Comparison of ENCODE assay signal across 8 cellular contexts in genomic region chr2:97268075-97268591, GRCh38.
DNase-seq lines count a peak whose midpoint lies in the region; ATAC-seq and TF ChIP-seq lines count a peak whose summit lies in the region.
"Not testable (repeated sequence)": the region's sequence is repeated elsewhere in the genome, so short reads cannot be mapped to it uniquely, and the experiment has no call there.

No MANE protein-coding gene starts in this region.

- in situ Hi-C loops in transverse colon (cut with MboI; ENCODE audit: low pct_ligation_motif_present in 1 of 4, low pct_unique_long_range_greater_than_20kb in 1 of 4, low sequenced_read_pairs in 3 of 4) = not testable (repeated sequence)

- not testable (repeated sequence) for TF ChIP-seq CTCF in glutamatergic neuron (IDR thresholded peaks at IDR 0.05; ENCODE audit: partially characterized antibody, unreplicated experiment); nephron progenitor cell (IDR thresholded peaks at IDR 0.05); transverse colon (IDR thresholded peaks at IDR 0.05)

- not testable (repeated sequence) for H3K4me3 ChIP-seq in transverse colon

- not testable (repeated sequence) for TF ChIP-seq POLR2A in transverse colon (IDR thresholded peaks at IDR 0.05)

- H3K36me3 Mint-ChIP-seq in activated CD4-positive, alpha-beta T cell treated with anti-CD3 and anti-CD28 coated beads for 36 hours (ENCODE audit: low read depth); glutamatergic neuron (ENCODE audit: unreplicated experiment); nephron progenitor cell (ENCODE audit: low read depth): not testable (repeated sequence)

- H3K9me3 ChIP-seq in transverse colon = not testable (repeated sequence)

- TF ChIP-seq EP300 in transverse colon (IDR thresholded peaks at IDR 0.05; ENCODE audit: low read depth) = not testable (repeated sequence)

- intact Hi-C loops in activated CD4-positive, alpha-beta T cell treated with anti-CD3 and anti-CD28 coated beads for 36 hours (cut with DNase I, micrococcal nuclease); sciatic nerve (cut with DNase I); transverse colon (cut with DNase I; ENCODE audit: low total_unique reads): not testable (repeated sequence)

- DNase-seq in HK-2 (ENCODE audit: unreplicated experiment) (peak; percentile 0), activated T-helper 1 cell treated with Interleukin-2 at 50 U/mL for 16 hours (ENCODE audit: low read depth) (peak; percentile 0), glutamatergic neuron (peak; percentile 0), kidney tubule cell (ENCODE audit: low spot score) (peak; percentile 0), nephron progenitor cell (peak; percentile 1), sciatic nerve (ENCODE audit: low spot score) (peak; percentile 44), transverse colon (peak; percentile 2)
- DNase-seq in activated CD4-positive, alpha-beta T cell treated with anti-CD3 and anti-CD28 coated beads for 36 hours = peak; percentile 2

- CTCF ChIA-PET in activated CD4-positive, alpha-beta T cell treated with anti-CD3 and anti-CD28 coated beads for 36 hours (lab: Charles Lee) = not testable (repeated sequence)

- H3K27me3 ChIP-seq in transverse colon = not testable (repeated sequence)

- H3K27ac Mint-ChIP-seq in activated CD4-positive, alpha-beta T cell treated with anti-CD3 and anti-CD28 coated beads for 36 hours; glutamatergic neuron (ENCODE audit: unreplicated experiment); nephron progenitor cell: not testable (repeated sequence)

- not testable (repeated sequence) for H3K36me3 ChIP-seq in transverse colon

- not testable (repeated sequence) for ATAC-seq in activated CD4-positive, alpha-beta T cell treated with anti-CD3 and anti-CD28 coated beads for 36 hours; sciatic nerve

- H3K4me3 Mint-ChIP-seq in activated CD4-positive, alpha-beta T cell treated with anti-CD3 and anti-CD28 coated beads for 36 hours; glutamatergic neuron (ENCODE audit: unreplicated experiment); nephron progenitor cell: not testable (repeated sequence)

- H3K27me3 Mint-ChIP-seq in activated CD4-positive, alpha-beta T cell treated with anti-CD3 and anti-CD28 coated beads for 36 hours; glutamatergic neuron (ENCODE audit: unreplicated experiment); nephron progenitor cell (ENCODE audit: low read depth, poor library complexity): not testable (repeated sequence)

- POLR2A ChIA-PET in activated CD4-positive, alpha-beta T cell treated with anti-CD3 and anti-CD28 coated beads for 36 hours (lab: Charles Lee) = not testable (repeated sequence)

- 92% methylated on average over 6 of the region's 6 CpGs; no CpG with 5 or more reads in 1 of the 2 donors for WGBS in transverse colon (ENCODE audit: low coverage in 1 of 2), 2 donors

- not testable (repeated sequence) for H3K4me1 ChIP-seq in transverse colon

- H3K27ac ChIP-seq in transverse colon = not testable (repeated sequence)

- H3K4me1 Mint-ChIP-seq in activated CD4-positive, alpha-beta T cell treated with anti-CD3 and anti-CD28 coated beads for 36 hours; glutamatergic neuron (ENCODE audit: low read depth, unreplicated experiment); nephron progenitor cell: not testable (repeated sequence)

- H3K9me3 Mint-ChIP-seq in activated CD4-positive, alpha-beta T cell treated with anti-CD3 and anti-CD28 coated beads for 36 hours (ENCODE audit: low read depth); glutamatergic neuron (ENCODE audit: unreplicated experiment); nephron progenitor cell: not testable (repeated sequence)
